In genomic region chr17:67386965-67387551, GRCh38 we compare ENCODE assay signal across 8 cellular contexts. TPM values are rescaled to one million over a fixed set of nuclear protein-coding genes. Genes with fewer than 3 reads are reported as not detected.
A peak's percentile ranks its signal among the peaks of the same experiment; 100 is the strongest.
DNase-seq lines count a peak whose midpoint lies in the region; ATAC-seq, FAIRE-seq and TF ChIP-seq lines count a peak whose summit lies in the region.

No MANE protein-coding gene starts in this region.

- no peak overlapping the region for H3K27ac ChIP-seq in astrocyte (ENCODE audit: low read depth, low read length)

- no peaks in the 10 kb centered on the region for H3K27me3 ChIP-seq in astrocyte (ENCODE audit: insufficient read depth, low read length)

- H4K20me1 ChIP-seq in astrocyte (ENCODE audit: insufficient read depth, low read length): peaks cover 11% of the 10 kb centered on the region

- ATAC-seq in T-helper 17 cell (no peak), left lobe of liver (peak; percentile 29), HG02870 (IDR thresholded peaks at IDR 0.05; ENCODE audit: unreplicated experiment) (no peak)

- H3K79me2 ChIP-seq in astrocyte (ENCODE audit: insufficient read depth, low read length): peaks cover 14% of the 10 kb centered on the region

- no peak for FAIRE-seq in astrocyte (lab: Jason Lieb, UNC)

- peaks cover 15% of the 10 kb centered on the region for H3K4me1 ChIP-seq in astrocyte (ENCODE audit: insufficient read depth, low read length)

- peak overlapping the region; percentile 94 for H3K27ac Mint-ChIP-seq in T-helper 17 cell
- no peak overlapping the region for H3K27ac Mint-ChIP-seq in astrocyte (ENCODE audit: unreplicated experiment)

- H2AFZ ChIP-seq in astrocyte (ENCODE audit: low read depth, low read length): no peak overlapping the region

- H3K9me3 ChIP-seq in T-helper 17 cell (ENCODE audit: control insufficient read depth, low read length, poor library complexity, severe bottlenecking): no peaks in the 10 kb centered on the region
- no peaks in the 10 kb centered on the region for H3K9me3 ChIP-seq in astrocyte (ENCODE audit: insufficient read depth, low read depth, low read length)

- H3K36me3 Mint-ChIP-seq in T-helper 17 cell (ENCODE audit: low read depth): peaks cover 2% of the 10 kb centered on the region
- H3K36me3 Mint-ChIP-seq in astrocyte (ENCODE audit: low read depth, unreplicated experiment): no peaks in the 10 kb centered on the region

- no peak overlapping the region for H3K4me3 ChIP-seq in LNCaP clone FGC (ENCODE audit: low read depth, low read length)
- no peak overlapping the region for H3K4me3 ChIP-seq in astrocyte (ENCODE audit: insufficient read depth, low read depth, low read length)

- H3K4me1 Mint-ChIP-seq in T-helper 17 cell: peaks cover 41% of the 10 kb centered on the region
- H3K4me1 Mint-ChIP-seq in astrocyte (ENCODE audit: low read depth, unreplicated experiment): peaks cover 9% of the 10 kb centered on the region

- H3K36me3 ChIP-seq in astrocyte (ENCODE audit: insufficient read depth, low read length): no peaks in the 10 kb centered on the region

- H3K4me3 Mint-ChIP-seq in T-helper 17 cell (no peak overlapping the region), astrocyte (ENCODE audit: unreplicated experiment) (no peak overlapping the region)

- peak; percentile 74 for DNase-seq in Daoy (ENCODE audit: low read depth)
- DNase-seq in LNCaP clone FGC (ENCODE audit: low read depth): no peak
- DNase-seq in T-helper 17 cell: peak; percentile 32 to 47 (median 43)
- peak; percentile 10 for DNase-seq in astrocyte (ENCODE audit: low read depth)
- no peak for DNase-seq in left lobe of liver (ENCODE audit: low spot score)
- DNase-seq in stimulated activated CD8-positive, alpha-beta memory T cell treated with anti-CD3 and anti-CD28 coated beads, Interleukin-4, amount 100 ng/mL, for 24 hours (ENCODE audit: low read depth): peak; percentile 57
- DNase-seq in cerebellum (ENCODE audit: low spot score): no peak

- no peak overlapping the region for H3K4me2 ChIP-seq in astrocyte (ENCODE audit: low read length)

- no peaks in the 10 kb centered on the region for H3K27me3 Mint-ChIP-seq in T-helper 17 cell
- no peaks in the 10 kb centered on the region for H3K27me3 Mint-ChIP-seq in astrocyte (ENCODE audit: low read depth, unreplicated experiment)

- peak; percentile 86 for TF ChIP-seq CTCF in LNCaP clone FGC (IDR thresholded peaks at IDR 0.05; ENCODE audit: control insufficient read depth, extremely low read depth, insufficient read depth)
- peak; percentile 80 for TF ChIP-seq CTCF in astrocyte (IDR thresholded peaks at IDR 0.05; ENCODE audit: insufficient read depth, low read depth, low read length)

- H3K9me3 Mint-ChIP-seq in astrocyte (ENCODE audit: unreplicated experiment): no peaks in the 10 kb centered on the region

- H3K9ac ChIP-seq in astrocyte (ENCODE audit: low read length): no peak overlapping the region

RNA-seq across cellular contexts. Expression of gene PITPNC1, which starts 10.0 kb away (rescaled TPM):
- total RNA-seq in Daoy (2014; rRNA removed; shearing (Covaris generic)): 6.9 and 8.4 TPM in 2 replicates
- total RNA-seq in T-helper 17 cell (10 to 100 TPM; 72.9 to 82.0 TPM), astrocyte (10.1 and 12.4 TPM in 2 replicates), left lobe of liver (13.1 TPM), cerebellum (44.2 TPM)

RNA-seq across cellular contexts. Expression of gene PSMD12, which starts 20.7 kb away (rescaled TPM):
- 77.3 and 78.0 TPM in 2 replicates for total RNA-seq in Daoy (2014; rRNA removed; shearing (Covaris generic))
- total RNA-seq in T-helper 17 cell: 10 to 100 TPM; 43.4 to 53.8 TPM
- total RNA-seq in astrocyte: 67.6 and 74.1 TPM in 2 replicates
- total RNA-seq in left lobe of liver: 28.1 TPM
- total RNA-seq in cerebellum: 45.5 TPM

Comparison
In these comparisons a context has a peak if more than half of its experiments do, and no peak if none do; other contexts are left out.
1. DNase-seq: peak in Daoy (single experiment), T-helper 17 cell (3 of 3), astrocyte (single experiment) and stimulated activated CD8-positive, alpha-beta memory T cell treated with anti-CD3 and anti-CD28 coated beads, Interleukin-4, amount 100 ng/mL, for 24 hours (single experiment); none in LNCaP clone FGC (single experiment), left lobe of liver (single experiment) and cerebellum (single experiment).